1 cellular context compared by ENCODE assay signal in genomic region chr20:44901972-44902371, GRCh38.
TF ChIP-seq lines count a peak whose summit lies in the region.

No MANE protein-coding gene starts in this region.

TF ChIP-seq in GM12878, 131 proteins besides CTCF, POLR2A, EP300 and RAD21 (continued from another document):
- no peak for TF ChIP-seq PBX3 (IDR thresholded peaks at IDR 0.05; ENCODE audit: insufficient replicate concordance, low read depth, low read length)
- no peak for TF ChIP-seq ATF2 (IDR thresholded peaks at IDR 0.05; ENCODE audit: low read length)
- no peak for TF ChIP-seq SUZ12 (IDR thresholded peaks at IDR 0.05; ENCODE audit: unreplicated experiment)
- no peak for TF ChIP-seq IKZF1 (conservative IDR thresholded peaks at IDR 0.05)
- no peak for TF ChIP-seq CBX5 (IDR thresholded peaks at IDR 0.05; ENCODE audit: low read depth)
- TF ChIP-seq NFYA (IDR thresholded peaks at IDR 0.05; ENCODE audit: borderline replicate concordance, low read depth, low read length), result no peak
- TF ChIP-seq RELA (IDR thresholded peaks at IDR 0.05; ENCODE audit: borderline replicate concordance, partially characterized antibody), result no peak
- no peak for TF ChIP-seq TBL1XR1 (IDR thresholded peaks at IDR 0.05; ENCODE audit: low read depth, low read length)
- no peak for TF ChIP-seq HDAC2 (IDR thresholded peaks at IDR 0.05)
- no peak for TF ChIP-seq SPI1 (IDR thresholded peaks at IDR 0.05; ENCODE audit: borderline replicate concordance, insufficient read depth, low read depth, low read length)
- TF ChIP-seq WRNIP1 (IDR thresholded peaks at IDR 0.05; ENCODE audit: borderline replicate concordance, low read depth, low read length), result no peak
- no peak for TF ChIP-seq TARDBP (IDR thresholded peaks at IDR 0.05; ENCODE audit: borderline replicate concordance)
- TF ChIP-seq CEBPZ (IDR thresholded peaks at IDR 0.05; ENCODE audit: low read depth, low read length), result no peak
